In genomic region chr3:156674046-156674910, GRCh38 we compare ENCODE assay signal across 8 cellular contexts. TPM values are rescaled to one million over a fixed set of nuclear protein-coding genes. Genes with fewer than 3 reads are reported as not detected.
DNase-seq lines count a peak whose midpoint lies in the region; ATAC-seq and TF ChIP-seq lines count a peak whose summit lies in the region.

TSS of gene TIPARP (plus strand) at chr3:156674590. CDS start at chr3:156677698, 3,108 bp downstream.

- peaks cover 0 to 3% (median 0%) of the 10 kb centered on the region in 7 donors for H3K9me3 Mint-ChIP-seq in CD14-positive monocyte
- H3K9me3 Mint-ChIP-seq in dendritic cell treated with granulocyte-macrophage colony-stimulating factor and Interleukin-4, amounts not matched to agents 40 ng/mL and 50 ng/mL, for 4 days = no peaks in the 10 kb centered on the region

- H3K4me3 ChIP-seq in left lung = peak within 1 kb of the TSS; percentile 84 to 92

- H3K27me3 Mint-ChIP-seq in CD14-positive monocyte (ENCODE audit: low read depth in 3 of 3) = peaks cover 0 to 1% (median 0%) of the 10 kb centered on the region in 3 donors
- no peaks in the 10 kb centered on the region for H3K27me3 Mint-ChIP-seq in dendritic cell treated with granulocyte-macrophage colony-stimulating factor and Interleukin-4, amounts not matched to agents 40 ng/mL and 50 ng/mL, for 4 days

- H3K27ac Mint-ChIP-seq in CD14-positive monocyte = peak within 1 kb of the TSS; percentile 94 to 99 (median 97)
- H3K27ac Mint-ChIP-seq in dendritic cell treated with granulocyte-macrophage colony-stimulating factor and Interleukin-4, amounts not matched to agents 40 ng/mL and 50 ng/mL, for 4 days = peak within 1 kb of the TSS; percentile 88

- H3K27me3 ChIP-seq in left lung = no peaks in the 10 kb centered on the region

- H3K4me3 Mint-ChIP-seq in CD14-positive monocyte = peak within 1 kb of the TSS; percentile 95 to 98
- H3K4me3 Mint-ChIP-seq in dendritic cell treated with granulocyte-macrophage colony-stimulating factor and Interleukin-4, amounts not matched to agents 40 ng/mL and 50 ng/mL, for 4 days = peak within 1 kb of the TSS; percentile 93

- H3K4me1 ChIP-seq in left lung = peaks cover 9 to 65% of the 10 kb centered on the region in 2 donors

- peak within 1 kb of the TSS; percentile 98 to 99 for H3K27ac ChIP-seq in left lung

- TF ChIP-seq CTCF in CD14-positive monocyte (IDR thresholded peaks at IDR 0.05) (peak; percentile 73), left lung (IDR thresholded peaks at IDR 0.05) (peak; percentile 43 to 71)

- peak; percentile 76 for ATAC-seq in GM19372 (IDR thresholded peaks at IDR 0.05; ENCODE audit: low read depth, unreplicated experiment)
- peak; percentile 86 for ATAC-seq in HG03558 (IDR thresholded peaks at IDR 0.05; ENCODE audit: extremely low read depth, unreplicated experiment)
- peak; percentile 94 for ATAC-seq in left lung

- H3K9me3 ChIP-seq in left lung = no peaks in the 10 kb centered on the region

- peaks cover 63% of the 10 kb centered on the region for H3K4me1 Mint-ChIP-seq in CD14-positive monocyte
- H3K4me1 Mint-ChIP-seq in dendritic cell treated with granulocyte-macrophage colony-stimulating factor and Interleukin-4, amounts not matched to agents 40 ng/mL and 50 ng/mL, for 4 days (ENCODE audit: low read depth) = peaks cover 39% of the 10 kb centered on the region

- intact Hi-C loops in CD14-positive monocyte (cut with micrococcal nuclease) = loop anchor here (5.0 to 10.0 kb wide), 5 partner anchors 117 to 461 kb away; partner anchors contain the start of gene SSR3 (in 2 of the 2)
- intact Hi-C loops in dendritic cell treated with granulocyte-macrophage colony-stimulating factor and Interleukin-4, amounts not matched to agents 40 ng/mL and 50 ng/mL, for 4 days (cut with micrococcal nuclease) = loop anchor here (1.0 to 5.0 kb wide), 5 partner anchors 67 to 486 kb away; partner anchors contain the start of genes CCNL1 and SSR3
- intact Hi-C loops in left lung (cut with DNase I) = loop anchor here in 1 of 2 donors (10.0 kb wide), 3 partner anchors 119 to 461 kb away; partner anchors contain the start of gene SSR3

- DNase-seq in CD14-positive monocyte (ENCODE audit: low spot score) (peak; percentile 99), NCI-H748 (lab: John Stamatoyannopoulos, UW; ENCODE audit: unreplicated experiment) (peak; percentile 97), left lung (peak; percentile 99 to 100)
- peak; percentile 97 for DNase-seq in activated CD4-positive, alpha-beta T cell treated with anti-CD3 and anti-CD28 coated beads, Interleukin-2, amount 50 U/mL, for 24 hours (ENCODE audit: low read depth in 1 of 2, low spot score in 1 of 2)
- peak; percentile 98 for DNase-seq in stimulated activated CD4-positive, alpha-beta T cell treated with anti-CD3 and anti-CD28 coated beads, Interleukin-2, amount 100 ng/mL, for 48 hours

- peaks cover 14 to 18% of the 10 kb centered on the region in 2 donors for H3K36me3 Mint-ChIP-seq in CD14-positive monocyte
- peaks cover 28% of the 10 kb centered on the region for H3K36me3 Mint-ChIP-seq in dendritic cell treated with granulocyte-macrophage colony-stimulating factor and Interleukin-4, amounts not matched to agents 40 ng/mL and 50 ng/mL, for 4 days (ENCODE audit: low read depth)

- peaks cover 0 to 19% of the 10 kb centered on the region in 2 donors for H3K36me3 ChIP-seq in left lung

RNA-seq across cellular contexts. Expression of gene TIPARP, which starts in this region (rescaled TPM):
- polyA plus RNA-seq in CD14-positive monocyte = 10 to 100 TPM; 12.7 to 16.7 TPM
- total RNA-seq in left lung = 10 to 100 TPM; 47.7 to 49.5 TPM

Comparison
In these comparisons a context has a peak if more than half of its experiments do, and no peak if none do; other contexts are left out.
1. Peak in every context shown above with its lines: DNase-seq, ATAC-seq, H3K4me3 ChIP-seq and H3K27ac ChIP-seq.